Comparison of ENCODE assay signal across 18 cellular contexts in the genomic region with DNA sequence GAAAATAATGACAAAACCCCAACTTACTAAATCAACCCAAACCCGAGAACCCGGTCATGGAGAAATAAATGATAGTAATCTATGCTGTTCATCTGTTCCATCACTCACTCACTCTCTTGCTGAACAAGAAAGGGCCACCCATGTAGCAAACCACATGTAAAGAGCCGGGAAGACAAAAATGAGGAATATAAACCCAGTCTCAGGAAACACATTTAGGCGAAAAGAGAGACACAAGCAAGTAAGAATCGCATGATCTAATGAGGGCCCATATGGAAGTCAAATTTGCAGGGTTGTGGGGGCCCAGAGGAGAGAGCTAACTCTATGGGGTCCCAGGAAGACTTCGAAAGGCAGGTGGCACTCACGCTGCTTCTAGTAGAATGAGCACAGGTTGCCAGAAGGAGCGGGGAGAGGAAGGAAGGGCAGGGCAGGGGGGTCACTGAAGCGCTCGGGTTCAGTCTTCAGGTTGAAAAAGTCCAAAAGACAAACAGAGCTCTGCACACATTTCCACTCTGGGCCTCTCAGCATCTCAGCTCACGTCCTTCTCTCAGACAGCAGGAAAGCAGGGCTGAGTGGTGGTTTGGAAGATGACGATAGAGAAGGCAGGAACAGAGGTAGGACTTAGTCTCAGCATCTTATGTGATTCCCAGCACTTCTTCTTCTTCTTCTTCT.
DNase-seq lines count a peak whose midpoint lies in the region; ATAC-seq, FAIRE-seq and TF ChIP-seq lines count a peak whose summit lies in the region.
"Had no signal": no experiment of that assay in that cellular context is flagged by ENCODE, and none has a peak within 500 bp of the region (broad histone marks: within the 10 kb centered on the region; RNA-seq: fewer than 3 reads in every experiment).

No MANE protein-coding gene starts in this region.

- no peaks in the 10 kb centered on the region for H3K36me3 ChIP-seq in lower lobe of right lung
- H3K36me3 ChIP-seq: stomach had no signal

- intact Hi-C loops in lower lobe of right lung (cut with DNase I) = no loop called here

- peaks cover 17% of the 10 kb centered on the region for H3K4me1 ChIP-seq in lower lobe of right lung
- H3K4me1 ChIP-seq: body of pancreas, stomach had no signal

- no peaks in the 10 kb centered on the region for H3K9me3 Mint-ChIP-seq in T-helper 2 cell treated with Interferon-gamma antibody and Interleukin-4, amounts not matched to agents 5 μg/mL and 100 μg/mL, for 36 hours
- H3K9me3 Mint-ChIP-seq in activated naive CD4-positive, alpha-beta T cell treated with anti-CD3 and anti-CD28 coated beads, Interleukin-2, amount 10 ng/mL, durations not matched to agents 7 days and 5 days = no peaks in the 10 kb centered on the region
- H3K9me3 Mint-ChIP-seq: immature natural killer cell, naive B cell had no signal

- TF ChIP-seq CTCF in lower lobe of right lung (IDR thresholded peaks at IDR 0.05) = no peak

- no peak for ATAC-seq in lower lobe of right lung
- ATAC-seq: body of pancreas, esophagus mucosa had no signal

- DNase-seq in activated T-cell treated with anti-CD3 and anti-CD28 coated beads, Interleukin-2, amount 50 U/mL, for 1 hour = peak; percentile 50
- no peak for DNase-seq in activated T-cell treated with anti-CD3 and anti-CD28 coated beads for 4 hours
- no peak for DNase-seq in T-helper 2 cell treated with Interferon-gamma antibody and Interleukin-4, amounts not matched to agents 5 μg/mL and 100 μg/mL, for 36 hours (ENCODE audit: low spot score)
- DNase-seq in activated naive CD4-positive, alpha-beta T cell treated with anti-CD3 and anti-CD28 coated beads, Interleukin-2, amount 10 ng/mL, durations not matched to agents 7 days and 5 days = peak; percentile 50
- DNase-seq in stimulated activated CD8-positive, alpha-beta memory T cell treated with anti-CD3 and anti-CD28 coated beads, Interleukin-4, amount 100 ng/mL, for 48 hours = peak; percentile 44
- DNase-seq in lower lobe of right lung = no peak
- no peak for DNase-seq in H54 (ENCODE audit: insufficient read length, low spot score)
- DNase-seq in NCI-H1930 (lab: John Stamatoyannopoulos, UW) = no peak
- DNase-seq: GF-D8, immature natural killer cell, naive B cell, NCI-H748 treated with DMSO at 0.1 percent for 48 hours, stomach, WERI-Rb-1 had no signal

- peaks cover 36% of the 10 kb centered on the region for H3K36me3 Mint-ChIP-seq in T-helper 2 cell treated with Interferon-gamma antibody and Interleukin-4, amounts not matched to agents 5 μg/mL and 100 μg/mL, for 36 hours (ENCODE audit: low read depth)
- H3K36me3 Mint-ChIP-seq in activated naive CD4-positive, alpha-beta T cell treated with anti-CD3 and anti-CD28 coated beads, Interleukin-2, amount 10 ng/mL, durations not matched to agents 7 days and 5 days = peaks cover 45% of the 10 kb centered on the region
- H3K36me3 Mint-ChIP-seq: naive B cell had no signal

- no peak for TF ChIP-seq POLR2A in H54 (IDR thresholded peaks at IDR 0.05; ENCODE audit: low read depth, low read length)

- no peak overlapping the region for H3K27ac ChIP-seq in lower lobe of right lung
- H3K27ac ChIP-seq: body of pancreas, stomach, WERI-Rb-1 had no signal

- FAIRE-seq in H54 (lab: Jason Lieb, UNC) = no peak

- H3K4me1 Mint-ChIP-seq in T-helper 2 cell treated with Interferon-gamma antibody and Interleukin-4, amounts not matched to agents 5 μg/mL and 100 μg/mL, for 36 hours (ENCODE audit: low read depth) = peaks cover 62% of the 10 kb centered on the region
- H3K4me1 Mint-ChIP-seq in activated naive CD4-positive, alpha-beta T cell treated with anti-CD3 and anti-CD28 coated beads, Interleukin-2, amount 10 ng/mL, durations not matched to agents 7 days and 5 days = peaks cover 81% of the 10 kb centered on the region

- no peaks in the 10 kb centered on the region for H3K27me3 ChIP-seq in lower lobe of right lung (ENCODE audit: low read depth)
- H3K27me3 ChIP-seq: stomach had no signal

- CTCF ChIA-PET in activated naive CD4-positive, alpha-beta T cell treated with anti-CD3 and anti-CD28 coated beads, Interleukin-2, amount 10 ng/mL, durations not matched to agents 7 days and 5 days (lab: Charles Lee) = interaction anchor here (0.6 to 4.7 kb wide), 27 partner anchors 9 to 424 kb away, joined by 3 to 35 read pairs (median 9); no protein-coding TSS in a partner anchor

- peak overlapping the region; percentile 95 for H3K27ac Mint-ChIP-seq in T-helper 2 cell treated with Interferon-gamma antibody and Interleukin-4, amounts not matched to agents 5 μg/mL and 100 μg/mL, for 36 hours
- peak overlapping the region; percentile 97 for H3K27ac Mint-ChIP-seq in activated naive CD4-positive, alpha-beta T cell treated with anti-CD3 and anti-CD28 coated beads, Interleukin-2, amount 10 ng/mL, durations not matched to agents 7 days and 5 days
- H3K27ac Mint-ChIP-seq: immature natural killer cell had no signal

- no peak overlapping the region for H3K4me3 ChIP-seq in lower lobe of right lung
- H3K4me3 ChIP-seq: body of pancreas, K562, lung, stomach had no signal

- peak overlapping the region; percentile 83 for H3K4me3 Mint-ChIP-seq in T-helper 2 cell treated with Interferon-gamma antibody and Interleukin-4, amounts not matched to agents 5 μg/mL and 100 μg/mL, for 36 hours
- peak overlapping the region; percentile 77 for H3K4me3 Mint-ChIP-seq in activated naive CD4-positive, alpha-beta T cell treated with anti-CD3 and anti-CD28 coated beads, Interleukin-2, amount 10 ng/mL, durations not matched to agents 7 days and 5 days
- H3K4me3 Mint-ChIP-seq: immature natural killer cell, naive B cell had no signal

- H3K9me3 ChIP-seq in lower lobe of right lung = no peaks in the 10 kb centered on the region
- H3K9me3 ChIP-seq: body of pancreas, stomach had no signal

- no peaks in the 10 kb centered on the region for H3K27me3 Mint-ChIP-seq in T-helper 2 cell treated with Interferon-gamma antibody and Interleukin-4, amounts not matched to agents 5 μg/mL and 100 μg/mL, for 36 hours (ENCODE audit: low read depth)
- no peaks in the 10 kb centered on the region for H3K27me3 Mint-ChIP-seq in activated naive CD4-positive, alpha-beta T cell treated with anti-CD3 and anti-CD28 coated beads, Interleukin-2, amount 10 ng/mL, durations not matched to agents 7 days and 5 days
- H3K27me3 Mint-ChIP-seq: naive B cell had no signal

Comparison
In these comparisons a context has a peak if more than half of its experiments do, and no peak if none do; other contexts are left out.
1. DNase-seq: peak in activated T-cell treated with anti-CD3 and anti-CD28 coated beads, Interleukin-2, amount 50 U/mL, for 1 hour (single experiment), activated naive CD4-positive, alpha-beta T cell treated with anti-CD3 and anti-CD28 coated beads, Interleukin-2, amount 10 ng/mL, durations not matched to agents 7 days and 5 days (single experiment) and stimulated activated CD8-positive, alpha-beta memory T cell treated with anti-CD3 and anti-CD28 coated beads, Interleukin-4, amount 100 ng/mL, for 48 hours (single experiment); none in activated T-cell treated with anti-CD3 and anti-CD28 coated beads for 4 hours (single experiment), T-helper 2 cell treated with Interferon-gamma antibody and Interleukin-4, amounts not matched to agents 5 μg/mL and 100 μg/mL, for 36 hours (single experiment), lower lobe of right lung (single experiment), H54 (single experiment) and NCI-H1930 (0 of 2).